ENCODE assay signal across 8 cellular contexts in genomic region chr13:32911506-32911905, GRCh38.
DNase-seq lines count a peak whose midpoint lies in the region; ATAC-seq, FAIRE-seq and TF ChIP-seq lines count a peak whose summit lies in the region.

No MANE protein-coding gene starts in this region.

- WGBS in adrenal gland, 4 donors = 86 to 100% (median 88%) methylated on average over 2 of the region's 2 CpGs

- H3K27me3 ChIP-seq in adrenal gland = no peaks in the 10 kb centered on the region

- intact Hi-C loops in adrenal gland (cut with DNase I) = no loop called here

- peak; percentile 95 for FAIRE-seq in islet of Langerhans (lab: Jason Lieb, UNC)

- peaks cover 24% of the 10 kb centered on the region for H3K27me3 Mint-ChIP-seq in activated CD8-positive, alpha-beta memory T cell treated with anti-CD3 and anti-CD28 coated beads, Interleukin-2, amount 10 ng/mL, durations not matched to agents 7 days and 5 days

- H3K36me3 Mint-ChIP-seq in activated CD8-positive, alpha-beta memory T cell treated with anti-CD3 and anti-CD28 coated beads, Interleukin-2, amount 10 ng/mL, durations not matched to agents 7 days and 5 days = peaks cover 15% of the 10 kb centered on the region

- peak; percentile 70 for ATAC-seq in activated CD8-positive, alpha-beta memory T cell treated with anti-CD3 and anti-CD28 coated beads, Interleukin-2, amount 10 ng/mL, durations not matched to agents 7 days and 5 days
- ATAC-seq in HG02588 (IDR thresholded peaks at IDR 0.05; ENCODE audit: unreplicated experiment) (peak; percentile 59), HG02981 (IDR thresholded peaks at IDR 0.05; ENCODE audit: unreplicated experiment) (no peak)

- H3K4me3 ChIP-seq in adrenal gland = no peak overlapping the region

- CTCF ChIA-PET in activated CD8-positive, alpha-beta memory T cell treated with anti-CD3 and anti-CD28 coated beads, Interleukin-2, amount 10 ng/mL, durations not matched to agents 7 days and 5 days (lab: Charles Lee) = interaction anchor here (1.8 to 2.3 kb wide), 2 partner anchors 12 to 326 kb away, joined by 5 to 9 read pairs; partner anchors contain the start of gene PDS5B

- peak; percentile 54 for DNase-seq in activated CD8-positive, alpha-beta memory T cell treated with anti-CD3 and anti-CD28 coated beads, Interleukin-2, amount 10 ng/mL, durations not matched to agents 7 days and 5 days
- DNase-seq in activated CD8-positive, alpha-beta memory T cell treated with anti-CD3 and anti-CD28 coated beads, Interleukin-2, amount 50 U/mL, for 48 hours = no peak
- DNase-seq in NCI-H446 treated with DMSO at 0.1 percent for 48 hours (lab: John Stamatoyannopoulos, UW) (peak; percentile 48), adrenal gland (peak in 3 of 7 donors; percentile 10 to 68 (median 15)), cortex of kidney (lab: John Stamatoyannopoulos, UW) (no peak)

- H3K4me3 Mint-ChIP-seq in activated CD8-positive, alpha-beta memory T cell treated with anti-CD3 and anti-CD28 coated beads, Interleukin-2, amount 10 ng/mL, durations not matched to agents 7 days and 5 days = no peak overlapping the region

- H3K27ac Mint-ChIP-seq in activated CD8-positive, alpha-beta memory T cell treated with anti-CD3 and anti-CD28 coated beads, Interleukin-2, amount 10 ng/mL, durations not matched to agents 7 days and 5 days = no peak overlapping the region

- H3K4me1 ChIP-seq in adrenal gland (replicated peaks in 1 of 2) = no peaks in the 10 kb centered on the region

- H3K27ac ChIP-seq in adrenal gland = no peak overlapping the region

- no peaks in the 10 kb centered on the region for H3K9me3 ChIP-seq in adrenal gland (replicated peaks in 1 of 3)

- TF ChIP-seq CTCF in adrenal gland (IDR thresholded peaks at IDR 0.05) = peak in 4 of 6 experiments; percentile 13 to 33 (median 25)

- peaks cover 8% of the 10 kb centered on the region for H3K9me3 Mint-ChIP-seq in activated CD8-positive, alpha-beta memory T cell treated with anti-CD3 and anti-CD28 coated beads, Interleukin-2, amount 10 ng/mL, durations not matched to agents 7 days and 5 days (ENCODE audit: low read depth)

- H3K4me1 Mint-ChIP-seq in activated CD8-positive, alpha-beta memory T cell treated with anti-CD3 and anti-CD28 coated beads, Interleukin-2, amount 10 ng/mL, durations not matched to agents 7 days and 5 days = peaks cover 18% of the 10 kb centered on the region

- TF ChIP-seq POLR2A in adrenal gland (IDR thresholded peaks at IDR 0.05) = no peak

- H3K36me3 ChIP-seq in adrenal gland (replicated peaks in 1 of 2) = no peaks in the 10 kb centered on the region

Comparison
In these comparisons a context has a peak if more than half of its experiments do, and no peak if none do; other contexts are left out.
1. DNase-seq: peak in activated CD8-positive, alpha-beta memory T cell treated with anti-CD3 and anti-CD28 coated beads, Interleukin-2, amount 10 ng/mL, durations not matched to agents 7 days and 5 days (single experiment) and NCI-H446 treated with DMSO at 0.1 percent for 48 hours (single experiment); none in activated CD8-positive, alpha-beta memory T cell treated with anti-CD3 and anti-CD28 coated beads, Interleukin-2, amount 50 U/mL, for 48 hours (single experiment) and cortex of kidney (single experiment).